In the genomic region with DNA sequence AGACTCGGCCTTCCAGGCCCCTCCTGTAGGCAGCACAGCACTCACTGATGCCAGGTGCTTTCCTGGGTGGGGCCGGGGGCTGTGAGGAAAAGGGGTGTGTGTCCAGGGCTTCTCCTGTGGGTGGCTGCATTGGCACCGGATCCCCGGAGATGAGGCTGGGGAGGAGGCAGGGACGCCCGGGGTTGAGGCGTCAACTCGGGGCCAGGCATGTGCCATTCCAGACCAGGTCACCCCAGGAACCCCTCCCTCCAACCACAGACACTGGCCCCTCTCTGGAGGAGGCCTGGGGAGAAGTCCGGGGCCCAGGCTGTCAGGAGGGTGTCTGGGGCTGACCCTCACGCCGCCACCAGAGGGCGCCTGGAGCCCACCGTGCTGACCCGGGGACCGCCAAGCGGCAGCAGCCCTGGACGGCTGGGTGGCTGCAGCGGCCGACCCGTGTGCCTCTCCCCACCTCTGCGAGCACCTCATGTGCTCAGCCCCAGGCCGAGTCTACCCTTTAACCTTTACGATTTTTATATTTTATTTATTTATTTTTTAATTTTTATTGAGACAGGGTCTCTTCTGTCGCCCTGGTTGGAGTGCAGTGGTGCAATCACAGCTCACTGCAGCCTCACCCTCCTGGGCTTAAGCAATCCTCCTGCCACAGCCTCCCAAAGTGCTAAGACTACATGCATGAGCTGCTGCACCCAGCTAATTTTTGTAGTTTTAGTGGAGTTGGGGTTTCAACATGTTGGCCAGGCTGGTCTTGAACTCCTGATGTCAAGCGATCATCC, we compare ENCODE assay signal across 8 cellular contexts. TPM values are rescaled to one million over a fixed set of nuclear protein-coding genes. Genes with fewer than 3 reads are reported as not detected.
DNase-seq lines count a peak whose midpoint lies in the region; ATAC-seq lines count a peak whose summit lies in the region.

No MANE protein-coding gene starts in this region.

- ATAC-seq in GM21723 (IDR thresholded peaks at IDR 0.05; ENCODE audit: unreplicated experiment): no peak

- peak; percentile 56 to 70 for DNase-seq in NCI-H187 (lab: John Stamatoyannopoulos, UW)
- DNase-seq in NCI-H187 treated with DMSO at 0.1 percent for 48 hours (lab: John Stamatoyannopoulos, UW): no peak
- DNase-seq in NCI-H146 treated with DMSO at 0.1 percent for 48 hours (lab: John Stamatoyannopoulos, UW; ENCODE audit: unreplicated experiment): peak; percentile 55
- DNase-seq in activated CD4-positive, alpha-beta T cell treated with anti-CD3 and anti-CD28 coated beads for 48 hours: peak; percentile 85
- peak; percentile 81 for DNase-seq in cerebellum (ENCODE audit: low spot score)
- peak; percentile 85 for DNase-seq in left kidney (ENCODE audit: low read depth, low spot score)
- peak; percentile 51 to 79 (median 71) for DNase-seq in stimulated activated CD4-positive, alpha-beta T cell treated with anti-CD3 and anti-CD28 coated beads, TNF-alpha, amount 100 ng/mL, for 24 hours (ENCODE audit: low read depth in 3 of 3)

RNA-seq across cellular contexts. Expression of a gene that starts 3.2 kb away (rescaled TPM):
- 78.9 TPM for total RNA-seq in cerebellum

RNA-seq across cellular contexts. Expression of a gene that starts 6.1 kb away (rescaled TPM):
- 5.4 TPM for total RNA-seq in cerebellum

RNA-seq across cellular contexts. Expression of a gene that starts 9.2 kb away (rescaled TPM):
- total RNA-seq in cerebellum: 12.2 TPM

RNA-seq across cellular contexts. Expression of a gene that starts 14.5 kb away (rescaled TPM):
- total RNA-seq in cerebellum: 2.2 TPM

RNA-seq across cellular contexts. Expression of a gene that starts 15.2 kb away (rescaled TPM):
- total RNA-seq in cerebellum: 5.4 TPM
